Comparison of ENCODE assay signal across 1 cellular context in genomic region chr13:59691501-59692066, GRCh38.
TF ChIP-seq lines count a peak whose summit lies in the region.

No MANE protein-coding gene starts in this region.

TF ChIP-seq in HepG2, 621 proteins besides CTCF, POLR2A, EP300 and RAD21 (continued from another document and continues in another):
- TF ChIP-seq PITX1 (CRISPR knock-in tag; IDR thresholded peaks at IDR 0.05) (peak; percentile 30; the same call in 1 of the 2 replicates), EEA1 (CRISPR knock-in tag; IDR thresholded peaks at IDR 0.05; ENCODE audit: borderline replicate concordance) (no peak), RBFOX2 (IDR thresholded peaks at IDR 0.05; ENCODE audit: low read depth, low read length) (no peak), POGZ (CRISPR knock-in tag; IDR thresholded peaks at IDR 0.05) (no peak), UBTF (CRISPR knock-in tag; IDR thresholded peaks at IDR 0.05) (no peak), ZNF234 (CRISPR knock-in tag; conservative IDR thresholded peaks at IDR 0.05) (no peak), FOXP4 (CRISPR knock-in tag; IDR thresholded peaks at IDR 0.05) (peak; percentile 71), CENPX (CRISPR knock-in tag; IDR thresholded peaks at IDR 0.05) (no peak), ZBTB49 (CRISPR knock-in tag; IDR thresholded peaks at IDR 0.05; ENCODE audit: borderline replicate concordance) (no peak), PAXIP1 (CRISPR knock-in tag; conservative IDR thresholded peaks at IDR 0.05) (0 out of 2 replicates have a peak, but pooled peaks have one; percentile 56), CEBPB (IDR thresholded peaks at IDR 0.05; ENCODE audit: borderline replicate concordance, low read depth, low read length) (peak; percentile 29; the same call in 1 of the 2 replicates), ZSCAN21 (CRISPR knock-in tag; IDR thresholded peaks at IDR 0.05; ENCODE audit: borderline replicate concordance) (no peak), RNF219 (CRISPR knock-in tag; IDR thresholded peaks at IDR 0.05) (no peak), TP53 (CRISPR knock-in tag; conservative IDR thresholded peaks at IDR 0.05) (no peak), ATF6 (CRISPR knock-in tag; conservative IDR thresholded peaks at IDR 0.05) (no peak), EHMT2 (IDR thresholded peaks at IDR 0.05; ENCODE audit: borderline replicate concordance, low read depth, low read length) (no peak), SKI (IDR thresholded peaks at IDR 0.05; ENCODE audit: partially characterized antibody) (no peak), TRIM24 (CRISPR knock-in tag; IDR thresholded peaks at IDR 0.05) (no peak), GZF1 (CRISPR knock-in tag; IDR thresholded peaks at IDR 0.05) (no peak), ZNF383 (CRISPR knock-in tag; IDR thresholded peaks at IDR 0.05; ENCODE audit: borderline replicate concordance) (no peak), RERE (CRISPR knock-in tag; IDR thresholded peaks at IDR 0.05; ENCODE audit: low read depth) (no peak), HNRNPUL1 (IDR thresholded peaks at IDR 0.05; ENCODE audit: low read depth, low read length) (0 out of 2 replicates have a peak, but pooled peaks have one; percentile 37), ZNF609 (CRISPR knock-in tag; IDR thresholded peaks at IDR 0.05; ENCODE audit: borderline replicate concordance) (no peak; the same call in 1 of the 2 replicates)
